ENCODE assay signal across 1 cellular context in the genomic region with DNA sequence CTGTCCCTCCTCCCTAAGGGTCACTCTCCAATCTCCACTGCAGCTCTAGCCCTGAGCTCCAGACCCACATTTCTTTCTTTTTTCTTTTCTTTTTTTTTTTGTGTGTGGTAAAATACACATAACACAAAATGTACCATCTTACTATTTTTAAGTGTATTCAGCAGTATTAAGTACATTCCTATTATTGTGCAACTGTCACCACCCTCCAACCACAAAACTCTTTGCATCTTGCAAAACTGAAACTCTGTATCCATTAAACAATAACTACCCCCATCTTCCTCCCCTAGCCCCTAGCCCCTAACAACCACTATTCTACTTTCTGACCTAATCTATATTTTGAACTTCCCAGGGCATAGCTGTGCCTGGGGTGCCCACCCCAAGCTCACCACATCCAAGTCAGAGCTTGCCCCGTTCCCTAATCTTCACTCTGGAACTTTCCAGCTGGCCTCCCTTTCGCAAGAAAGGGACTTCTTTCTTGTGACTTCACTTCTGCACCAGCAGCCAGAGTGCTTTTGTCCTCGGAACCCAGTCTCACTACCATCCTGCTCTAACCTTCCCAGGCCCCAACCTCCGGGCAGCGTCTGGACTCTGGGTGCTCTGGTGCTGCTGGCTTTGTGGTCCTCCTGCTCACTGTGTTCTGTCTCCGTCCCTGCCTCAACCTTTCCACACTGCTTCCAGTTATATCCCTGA.
TF ChIP-seq lines count a peak whose summit lies in the region.

No MANE protein-coding gene starts in this region.

TF ChIP-seq in H1, 55 proteins besides CTCF, POLR2A, EP300 and RAD21:
- TF ChIP-seq SAP30 (IDR thresholded peaks at IDR 0.05; ENCODE audit: insufficient read depth, insufficient replicate concordance, low read length): no peak
- no peak for TF ChIP-seq RNF2 (IDR thresholded peaks at IDR 0.05; ENCODE audit: borderline replicate concordance, low read depth, low read length, missing control alignments, poor library complexity, severe bottlenecking)
- TF ChIP-seq SIN3A (conservative IDR thresholded peaks at IDR 0.05 in 1 of 2, IDR thresholded peaks at IDR 0.05 in 1 of 2; ENCODE audit: low read depth in 1 of 2, low read length in 2 of 2): no peak
- TF ChIP-seq, protein P1, sequence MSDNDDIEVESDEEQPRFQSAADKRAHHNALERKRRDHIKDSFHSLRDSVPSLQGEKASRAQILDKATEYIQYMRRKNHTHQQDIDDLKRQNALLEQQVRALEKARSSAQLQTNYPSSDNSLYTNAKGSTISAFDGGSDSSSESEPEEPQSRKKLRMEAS (IDR thresholded peaks at IDR 0.05): no peak
- no peak for TF ChIP-seq HDAC2 (IDR thresholded peaks at IDR 0.05; ENCODE audit: borderline replicate concordance in 1 of 2, low read depth in 2 of 2, low read length in 2 of 2)
TF ChIP-seq in H1: peak in this region for 0.
